Comparison of ENCODE assay signal across 10 cellular contexts in the genomic region with DNA sequence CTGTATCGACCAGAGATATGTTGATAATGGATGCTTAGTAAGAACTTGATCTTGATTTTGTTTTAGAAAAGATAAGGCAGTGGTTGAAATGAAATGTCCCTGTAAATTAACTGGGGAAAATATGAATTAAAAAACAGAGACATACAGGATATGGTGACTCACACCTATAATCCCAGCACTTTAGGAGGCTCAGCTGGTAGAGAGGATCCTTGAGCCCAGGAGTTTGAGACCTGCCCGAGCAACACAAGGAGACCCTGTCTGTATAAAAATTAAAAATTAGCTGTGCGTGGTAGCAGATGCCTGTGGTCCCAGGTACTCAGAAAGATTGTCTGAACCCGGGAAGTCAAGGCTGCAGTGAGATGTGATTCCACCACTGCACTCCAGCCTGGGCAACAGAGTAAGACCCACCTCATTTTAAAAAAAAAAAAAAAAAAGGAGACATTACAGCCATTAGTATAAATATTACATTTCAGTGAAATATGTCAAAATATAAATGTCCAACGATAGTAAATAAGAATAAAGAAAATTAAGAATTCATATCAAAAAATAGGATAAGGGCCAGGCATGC. TPM values are rescaled to one million over a fixed set of nuclear protein-coding genes. Genes with fewer than 3 reads are reported as not detected.
A peak's percentile ranks its signal among the peaks of the same experiment; 100 is the strongest.
DNase-seq lines count a peak whose midpoint lies in the region; ATAC-seq, FAIRE-seq and TF ChIP-seq lines count a peak whose summit lies in the region.
"Had no signal": no experiment of that assay in that cellular context is flagged by ENCODE, and none has a peak within 500 bp of the region (broad histone marks: within the 10 kb centered on the region; RNA-seq: fewer than 3 reads in every experiment).

No MANE protein-coding gene starts in this region.

- peaks cover 2% of the 10 kb centered on the region for H3K36me3 Mint-ChIP-seq in IgD-negative memory B cell

- H3K9me1 ChIP-seq in K562 (ENCODE audit: control insufficient read depth, insufficient read depth, low read length) = no peaks in the 10 kb centered on the region

- POLR2A ChIA-PET in K562 (lab: Yijun Ruan, JAX) = interaction anchor here (1.0 kb wide), 1 partner anchor 48 kb away, joined by 3 read pairs; no protein-coding TSS in a partner anchor

- WGBS in K562 (ENCODE audit: insufficient coverage, low coverage, missing lambda C conversion rate) = 0% methylated on average over 5 of the region's 5 CpGs

- peaks cover 95% of the 10 kb centered on the region for H3K79me2 ChIP-seq in ACC112 (ENCODE audit: control insufficient read depth, insufficient read depth, low read length, unreplicated experiment)
- H3K79me2 ChIP-seq in K562 (ENCODE audit: control insufficient read depth, insufficient read depth, low read length) = peaks cover 96% of the 10 kb centered on the region

- H3K4me1 Mint-ChIP-seq in IgD-negative memory B cell = peaks cover 57 to 69% (median 59%) of the 10 kb centered on the region in 3 donors

- H3K27me3 ChIP-seq in ACC112 (ENCODE audit: insufficient read depth, low read length) (no peaks in the 10 kb centered on the region), K562 (ENCODE audit: control insufficient read depth in 2 of 2, insufficient read depth in 2 of 2, low read length in 2 of 2) (no peaks in the 10 kb centered on the region), mononuclear cell (ENCODE audit: insufficient read depth, low read length) (no peaks in the 10 kb centered on the region)

- CTCF ChIA-PET in K562 (lab: Yijun Ruan, JAX; ENCODE audit: low intra/inter-chr PET ratio) = no interaction called here

- TF ChIP-seq POLR2A in K562 (conservative IDR thresholded peaks at IDR 0.05) (no peak), GM18505 (IDR thresholded peaks at IDR 0.05; ENCODE audit: borderline replicate concordance, extremely low read depth, insufficient read depth, insufficient read length) (no peak)

- peak overlapping the region; percentile 72 for H3K4me2 ChIP-seq in K562 (ENCODE audit: insufficient read depth, low read length)

- ATAC-seq in K562 (peak; percentile 1), omental fat pad (ENCODE audit: low FRiP score) (no peak), GM18505 (IDR thresholded peaks at IDR 0.05; ENCODE audit: unreplicated experiment) (no peak)

- H3K27ac ChIP-seq in ACC112 (ENCODE audit: low read depth, low read length) = peak overlapping the region; percentile 97
- peak overlapping the region; percentile 90 for H3K27ac ChIP-seq in K562 (ENCODE audit: extremely low read depth, low read depth, low read length)

- BruUV-seq in K562 (replicated peaks; lab: Mats Ljungman, UMichigan) = no TSS peak

- in situ Hi-C loops in K562 (cut with MboI) = no loop called here

- no peaks in the 10 kb centered on the region for H3K9me3 Mint-ChIP-seq in IgD-negative memory B cell

- no peaks in the 10 kb centered on the region for H3K27me3 Mint-ChIP-seq in IgD-negative memory B cell

- TF ChIP-seq RAD21 in K562 (CRISPR knock-in tag; conservative IDR thresholded peaks at IDR 0.05 in 1 of 2, IDR thresholded peaks at IDR 0.05 in 1 of 2) = no peak

- H3K27ac Mint-ChIP-seq in IgD-negative memory B cell = peak overlapping the region; percentile 25 to 53 (median 50)

- intact Hi-C loops in K562 (cut with micrococcal nuclease) = no loop called here
- intact Hi-C loops in posterior vena cava (cut with DNase I) = loop anchor here in 1 of 2 donors (10.0 kb wide), 1 partner anchor 130 kb away; no protein-coding TSS in a partner anchor

- peaks cover 46% of the 10 kb centered on the region for H3K4me1 ChIP-seq in ACC112 (ENCODE audit: control insufficient read depth, insufficient read depth, low read length, unreplicated experiment)
- peaks cover 17 to 21% of the 10 kb centered on the region in 2 experiments; a peak in 4 of 5 replicates for H3K4me1 ChIP-seq in K562 (replicated peaks in 1 of 2; ENCODE audit: control insufficient read depth in 2 of 2, insufficient read depth in 2 of 2, low read length in 2 of 2)
- H3K4me1 ChIP-seq in mononuclear cell (ENCODE audit: insufficient read depth, low read length) = peaks cover 45% of the 10 kb centered on the region

- peaks cover 20% of the 10 kb centered on the region; the same call in 1 of the 2 replicates for H4K20me1 ChIP-seq in K562 (replicated peaks; ENCODE audit: control insufficient read depth, insufficient read depth, low read length)

- H3K36me3 ChIP-seq in ACC112 (ENCODE audit: insufficient read depth, low read length) = peaks cover 5% of the 10 kb centered on the region; the same call in 1 of the 2 replicates
- H3K36me3 ChIP-seq in K562 (ENCODE audit: control insufficient read depth, insufficient read depth, low read length) = peaks cover 22% of the 10 kb centered on the region; the same call in 2 of the 3 replicates

- TF ChIP-seq CTCF in K562 (IDR thresholded peaks at IDR 0.05 in 2 of 3, conservative IDR thresholded peaks at IDR 0.05 in 1 of 3; ENCODE audit: insufficient read depth in 2 of 3, low read depth in 1 of 3, low read length in 3 of 3) (no peak), omental fat pad (IDR thresholded peaks at IDR 0.05) (no peak)

- TF ChIP-seq EP300 in K562 (IDR thresholded peaks at IDR 0.05; ENCODE audit: low read length) = no peak

- H3K4me3 ChIP-seq in ACC112 (ENCODE audit: low read depth, low read length) = peak overlapping the region; percentile 66
- peak overlapping the region; percentile 64 for H3K4me3 ChIP-seq in K562
- peak overlapping the region; percentile 18 for H3K4me3 ChIP-seq in mononuclear cell (ENCODE audit: low read length)

- H3K4me3 Mint-ChIP-seq in IgD-negative memory B cell = peak overlapping the region; percentile 21 to 100 (median 88)

- H2AFZ ChIP-seq in ACC112 (ENCODE audit: low read length, unreplicated experiment) (no peak overlapping the region), K562 (ENCODE audit: low read depth, low read length) (no peak overlapping the region)

- no peaks in the 10 kb centered on the region for H3K9me3 ChIP-seq in K562 (replicated peaks; ENCODE audit: control insufficient read depth, insufficient read depth, low read depth, low read length)
- no peaks in the 10 kb centered on the region for H3K9me3 ChIP-seq in mononuclear cell (ENCODE audit: low read depth, low read length)

- peak overlapping the region; percentile 79 to 91 for H3K9ac ChIP-seq in K562 (ENCODE audit: insufficient read depth in 1 of 2, low read depth in 2 of 2, low read length in 2 of 2)

- no peak for FAIRE-seq in K562 (lab: Jason Lieb, UNC)

- DNase-seq in K562 (ENCODE audit: extremely low read depth in 1 of 4, low spot score in 3 of 4) (peak in 1 of 4 experiments; percentile 57), SHP77 treated with DMSO at 0.1 percent for 48 hours (lab: John Stamatoyannopoulos, UW) (no peak), omental fat pad (ENCODE audit: low spot score) (no peak), posterior vena cava (ENCODE audit: low spot score) (no peak)
- DNase-seq: foreskin melanocyte, NCI-H1048 had no signal

TF ChIP-seq in K562, 482 proteins besides CTCF, POLR2A, EP300 and RAD21 (continues in another document):
- TF ChIP-seq ZEB2 (IDR thresholded peaks at IDR 0.05) = no peak
- TF ChIP-seq, protein P1, sequence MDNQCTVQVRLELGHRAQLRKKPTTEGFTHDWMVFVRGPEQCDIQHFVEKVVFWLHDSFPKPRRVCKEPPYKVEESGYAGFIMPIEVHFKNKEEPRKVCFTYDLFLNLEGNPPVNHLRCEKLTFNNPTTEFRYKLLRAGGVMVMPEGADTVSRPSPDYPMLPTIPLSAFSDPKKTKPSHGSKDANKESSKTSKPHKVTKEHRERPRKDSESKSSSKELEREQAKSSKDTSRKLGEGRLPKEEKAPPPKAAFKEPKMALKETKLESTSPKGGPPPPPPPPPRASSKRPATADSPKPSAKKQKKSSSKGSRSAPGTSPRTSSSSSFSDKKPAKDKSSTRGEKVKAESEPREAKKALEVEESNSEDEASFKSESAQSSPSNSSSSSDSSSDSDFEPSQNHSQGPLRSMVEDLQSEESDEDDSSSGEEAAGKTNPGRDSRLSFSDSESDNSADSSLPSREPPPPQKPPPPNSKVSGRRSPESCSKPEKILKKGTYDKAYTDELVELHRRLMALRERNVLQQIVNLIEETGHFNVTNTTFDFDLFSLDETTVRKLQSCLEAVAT (IDR thresholded peaks at IDR 0.05) = peak in 1 of 2 experiments; percentile 56
- TF ChIP-seq, protein P2, sequence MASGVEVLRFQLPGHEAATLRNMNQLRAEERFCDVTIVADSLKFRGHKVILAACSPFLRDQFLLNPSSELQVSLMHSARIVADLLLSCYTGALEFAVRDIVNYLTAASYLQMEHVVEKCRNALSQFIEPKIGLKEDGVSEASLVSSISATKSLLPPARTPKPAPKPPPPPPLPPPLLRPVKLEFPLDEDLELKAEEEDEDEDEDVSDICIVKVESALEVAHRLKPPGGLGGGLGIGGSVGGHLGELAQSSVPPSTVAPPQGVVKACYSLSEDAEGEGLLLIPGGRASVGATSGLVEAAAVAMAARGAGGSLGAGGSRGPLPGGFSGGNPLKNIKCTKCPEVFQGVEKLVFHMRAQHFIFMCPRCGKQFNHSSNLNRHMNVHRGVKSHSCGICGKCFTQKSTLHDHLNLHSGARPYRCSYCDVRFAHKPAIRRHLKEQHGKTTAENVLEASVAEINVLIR (CRISPR knock-in tag; IDR thresholded peaks at IDR 0.05) = no peak
- 0 out of 2 replicates have a peak, but pooled peaks have one; percentile 16 for TF ChIP-seq BCOR (IDR thresholded peaks at IDR 0.05)
- no peak for TF ChIP-seq CREB1 (IDR thresholded peaks at IDR 0.05)
- TF ChIP-seq CREB1 (CRISPR knock-in tag; IDR thresholded peaks at IDR 0.05) = no peak

RNA-seq across cellular contexts. Expression of a gene that starts 4.6 kb away (rescaled TPM):
- polyA plus RNA-seq in IgD-negative memory B cell = 15.2 TPM
- total RNA-seq in K562 (2011; cell fraction: chromatin; rRNA removed; ENCODE audit: low replicate concordance) = 475 and 1,498 TPM in 2 replicates
- 202 and 279 TPM in 2 replicates for total RNA-seq in K562 (2011; cell fraction: nucleolus; rRNA removed)
- 517 and 758 TPM in 2 replicates for total RNA-seq in K562 (2011; cell fraction: nucleoplasm; rRNA removed)
- 230 and 307 TPM in 2 replicates for total RNA-seq in K562 (2014; rRNA removed)
- 340 and 386 TPM in 2 replicates for total RNA-seq in K562 (2014; rRNA removed; fragmentation: Illumina TruSeq; extraction: Trizol)
- total RNA-seq in K562 (2015; rRNA removed; fragmentation: Illumina TruSeq; extraction: Trizol) = 269 and 309 TPM in 2 replicates
- total RNA-seq in K562 (2021) = 281 and 340 TPM in 2 replicates
- polyA plus RNA-seq in K562 (2011; rRNA removed) = 681 and 990 TPM in 2 replicates
- polyA plus RNA-seq in K562 (2011; cell fraction: cytosol; rRNA removed) = 509 and 566 TPM in 2 replicates
- 499 and 568 TPM in 2 replicates for polyA plus RNA-seq in K562 (2011; cell fraction: nucleus; rRNA removed)
- 259 and 286 TPM in 2 replicates for polyA plus RNA-seq in K562 (2012)
- polyA plus RNA-seq in K562 (2014; fragmentation: Illumina TruSeq; extraction: Trizol) = 445 and 542 TPM in 2 replicates
- polyA plus RNA-seq in K562 (2014; fragmentation: Nextera tagmentation; extraction: Ambion mirVana) = 100 to 1,000 TPM in 1 of 2 experiments, 10 to 100 TPM in 1; 41.3 to 129 TPM
- 304 TPM in 2 replicates for polyA plus RNA-seq in K562 (2014; rRNA removed)
- 1,181 and 1,573 TPM in 2 replicates for polyA minus RNA-seq in K562 (2011; rRNA and poly(A)+ RNA removed)
- polyA minus RNA-seq in K562 (2011; cell fraction: cytosol; rRNA and poly(A)+ RNA removed) = 387 and 658 TPM in 2 replicates
- 394 and 431 TPM in 2 replicates for polyA minus RNA-seq in K562 (2011; cell fraction: nucleus; rRNA and poly(A)+ RNA removed)
- total RNA-seq in mononuclear cell = 416 TPM
- total RNA-seq in omental fat pad = 100 to 1,000 TPM; 302 to 622 (median 395) TPM
- 100 to 1,000 TPM; 237 to 371 TPM for total RNA-seq in posterior vena cava
